Comparison of ENCODE assay signal across 1 cellular context in genomic region chr2:109143214-109144187, GRCh38.
TF ChIP-seq lines count a peak whose summit lies in the region.

No MANE protein-coding gene starts in this region.

TF ChIP-seq in GM12878, 131 proteins besides CTCF, POLR2A, EP300 and RAD21 (continued from another document and continues in another):
- no peak for TF ChIP-seq E2F8 (IDR thresholded peaks at IDR 0.05; ENCODE audit: low read depth, partially characterized antibody)
- no peak for TF ChIP-seq ASH2L (IDR thresholded peaks at IDR 0.05; ENCODE audit: borderline replicate concordance, low read depth)
- TF ChIP-seq GATAD2B (conservative IDR thresholded peaks at IDR 0.05; ENCODE audit: low read depth), result no peak
- no peak for TF ChIP-seq POLR2AphosphoS2 (IDR thresholded peaks at IDR 0.05; ENCODE audit: low read depth, low read length)
- no peak for TF ChIP-seq ZBTB4 (CRISPR knock-in tag; IDR thresholded peaks at IDR 0.05)
- no peak for TF ChIP-seq NKRF (conservative IDR thresholded peaks at IDR 0.05)
- TF ChIP-seq HSF1 (IDR thresholded peaks at IDR 0.05; ENCODE audit: low read depth, low read length), result no peak
- peak; percentile 94 for TF ChIP-seq RUNX3 (IDR thresholded peaks at IDR 0.05; ENCODE audit: low read length)
- no peak for TF ChIP-seq NRF1 (conservative IDR thresholded peaks at IDR 0.05; ENCODE audit: low read depth, low read length)
- no peak for TF ChIP-seq KAT2A (conservative IDR thresholded peaks at IDR 0.05; ENCODE audit: control insufficient read depth, low read depth, low read length)
- no peak for TF ChIP-seq TCF3 (IDR thresholded peaks at IDR 0.05; ENCODE audit: borderline replicate concordance, insufficient read depth, low read depth, low read length)
- TF ChIP-seq JUNB (IDR thresholded peaks at IDR 0.05), result peak; percentile 87
- no peak for TF ChIP-seq E2F4 (IDR thresholded peaks at IDR 0.05; ENCODE audit: low read depth, low read length)
- peak; percentile 83 for TF ChIP-seq CREM (IDR thresholded peaks at IDR 0.05; ENCODE audit: low read depth)
- TF ChIP-seq PBX3 (IDR thresholded peaks at IDR 0.05; ENCODE audit: insufficient replicate concordance, low read depth, low read length), result no peak
- TF ChIP-seq SMARCA5 (IDR thresholded peaks at IDR 0.05), result 0 out of 2 replicates have a peak, but pooled peaks have one; percentile 36
- no peak for TF ChIP-seq RAD51 (IDR thresholded peaks at IDR 0.05)
- TF ChIP-seq CHD4 (IDR thresholded peaks at IDR 0.05), result no peak
- 0 out of 2 replicates have a peak, but pooled peaks have one; percentile 50 for TF ChIP-seq HDGF (IDR thresholded peaks at IDR 0.05)
- peak; percentile 87 to 90 for TF ChIP-seq IKZF2 (IDR thresholded peaks at IDR 0.05)
- TF ChIP-seq RBBP5 (conservative IDR thresholded peaks at IDR 0.05), result no peak
- TF ChIP-seq ZBTB33 (IDR thresholded peaks at IDR 0.05), result no peak
- TF ChIP-seq SRF (IDR thresholded peaks at IDR 0.05; ENCODE audit: low read depth in 2 of 2, low read length in 2 of 2), result no peak
- peak; percentile 82 for TF ChIP-seq IRF4 (IDR thresholded peaks at IDR 0.05; ENCODE audit: low read depth, low read length)
- TF ChIP-seq NR2C1 (IDR thresholded peaks at IDR 0.05), result no peak
- peak in 1 of 2 experiments; percentile 92; a peak in 2 of 4 replicates for TF ChIP-seq ETV6 (conservative IDR thresholded peaks at IDR 0.05 in 1 of 2, IDR thresholded peaks at IDR 0.05 in 1 of 2; ENCODE audit: borderline replicate concordance in 1 of 2, low read depth in 1 of 2)
- TF ChIP-seq CEBPB (IDR thresholded peaks at IDR 0.05; ENCODE audit: borderline replicate concordance in 1 of 2, low read depth in 2 of 2, low read length in 2 of 2), result peak in 1 of 2 experiments; percentile 42; a peak in 1 of 4 replicates
- no peak for TF ChIP-seq MYC (IDR thresholded peaks at IDR 0.05; ENCODE audit: insufficient read depth, insufficient read length, insufficient replicate concordance, low read length, severe bottlenecking)
- TF ChIP-seq ATF2 (IDR thresholded peaks at IDR 0.05; ENCODE audit: low read length), result peak; percentile 94
- peak; percentile 58 for TF ChIP-seq CUX1 (IDR thresholded peaks at IDR 0.05; ENCODE audit: insufficient replicate concordance, low read depth, low read length)
- no peak for TF ChIP-seq SUPT20H (IDR thresholded peaks at IDR 0.05; ENCODE audit: borderline replicate concordance, control insufficient read depth, low read depth, low read length)
- TF ChIP-seq BCL3 (IDR thresholded peaks at IDR 0.05; ENCODE audit: borderline replicate concordance, insufficient read depth, low read depth, low read length, poor library complexity, severe bottlenecking), result peak; percentile 63
- TF ChIP-seq MAX (IDR thresholded peaks at IDR 0.05; ENCODE audit: low read depth, low read length), result no peak
